Comparison of ENCODE assay signal across 1 cellular context in the genomic region with DNA sequence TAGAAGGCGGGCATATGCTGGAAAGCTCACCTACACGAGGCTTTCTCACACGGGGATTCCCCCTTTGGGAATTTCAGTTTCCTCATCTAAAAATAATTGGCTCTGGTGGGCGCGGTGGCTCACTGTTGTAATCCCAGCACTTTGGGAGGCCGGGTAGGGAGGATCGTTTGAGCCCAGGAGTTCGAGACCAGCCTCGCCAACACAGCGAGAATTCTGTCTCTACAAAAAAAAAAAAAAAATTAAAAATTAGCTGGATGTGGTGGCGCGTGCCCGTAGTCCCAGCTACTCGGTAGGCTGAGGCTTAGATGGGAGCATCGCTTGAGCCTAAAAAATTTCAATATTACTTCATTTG.
A peak's percentile ranks its signal among the peaks of the same experiment; 100 is the strongest.
TF ChIP-seq lines count a peak whose summit lies in the region.

No MANE protein-coding gene starts in this region.

TF ChIP-seq in HepG2, 621 proteins besides CTCF, POLR2A, EP300 and RAD21 (continued from another document and continues in another):
- TF ChIP-seq, protein P1, sequence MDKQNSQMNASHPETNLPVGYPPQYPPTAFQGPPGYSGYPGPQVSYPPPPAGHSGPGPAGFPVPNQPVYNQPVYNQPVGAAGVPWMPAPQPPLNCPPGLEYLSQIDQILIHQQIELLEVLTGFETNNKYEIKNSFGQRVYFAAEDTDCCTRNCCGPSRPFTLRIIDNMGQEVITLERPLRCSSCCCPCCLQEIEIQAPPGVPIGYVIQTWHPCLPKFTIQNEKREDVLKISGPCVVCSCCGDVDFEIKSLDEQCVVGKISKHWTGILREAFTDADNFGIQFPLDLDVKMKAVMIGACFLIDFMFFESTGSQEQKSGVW (CRISPR knock-in tag; IDR thresholded peaks at IDR 0.05; ENCODE audit: borderline replicate concordance) = no peak
- TF ChIP-seq, protein P2, sequence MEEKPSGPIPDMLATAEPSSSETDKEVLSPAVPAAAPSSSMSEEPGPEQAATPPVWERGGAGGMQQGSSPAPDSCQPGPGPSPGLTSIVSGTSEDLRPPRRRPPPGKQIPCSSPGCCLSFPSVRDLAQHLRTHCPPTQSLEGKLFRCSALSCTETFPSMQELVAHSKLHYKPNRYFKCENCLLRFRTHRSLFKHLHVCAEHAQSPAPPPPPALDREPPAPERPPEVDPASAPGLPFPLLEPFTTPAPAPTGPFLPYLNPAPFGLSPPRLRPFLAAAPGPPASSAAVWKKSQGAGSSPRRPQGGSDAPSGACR (CRISPR knock-in tag; IDR thresholded peaks at IDR 0.05) = no peak
- TF ChIP-seq HES4 (CRISPR knock-in tag; IDR thresholded peaks at IDR 0.05; ENCODE audit: borderline replicate concordance) (no peak), ZNF614 (CRISPR knock-in tag; IDR thresholded peaks at IDR 0.05; ENCODE audit: borderline replicate concordance) (no peak), POLR2AphosphoS2 (IDR thresholded peaks at IDR 0.05; ENCODE audit: low read depth, low read length) (no peak), SALL1 (CRISPR knock-in tag; IDR thresholded peaks at IDR 0.05) (no peak), KDM4B (CRISPR knock-in tag; IDR thresholded peaks at IDR 0.05) (no peak), ZNF761 (CRISPR knock-in tag; conservative IDR thresholded peaks at IDR 0.05) (no peak), ZNF296 (CRISPR knock-in tag; conservative IDR thresholded peaks at IDR 0.05) (no peak), MAFK (conservative IDR thresholded peaks at IDR 0.05 in 1 of 2, IDR thresholded peaks at IDR 0.05 in 1 of 2; ENCODE audit: low read length in 2 of 2) (no peak), PRPF4 (IDR thresholded peaks at IDR 0.05; ENCODE audit: low read depth, low read length, poor library complexity, severe bottlenecking) (peak; percentile 90), ZNF292 (CRISPR knock-in tag; IDR thresholded peaks at IDR 0.05; ENCODE audit: borderline replicate concordance, low read depth) (no peak), SRSF1 (optimal IDR thresholded peaks at IDR 0.05; ENCODE audit: low read depth, low read length) (peak; percentile 10), SNRNP70 (IDR thresholded peaks at IDR 0.05; ENCODE audit: low read depth, low read length) (no peak), ZNF766 (CRISPR knock-in tag; IDR thresholded peaks at IDR 0.05; ENCODE audit: borderline replicate concordance) (0 out of 2 replicates have a peak, but pooled peaks have one; percentile 2), ZNF879 (CRISPR knock-in tag; IDR thresholded peaks at IDR 0.05) (no peak), KLF13 (CRISPR knock-in tag; IDR thresholded peaks at IDR 0.05) (no peak), CBX2 (IDR thresholded peaks at IDR 0.05; ENCODE audit: low read depth, low read length) (no peak), CBX2 (CRISPR knock-in tag; IDR thresholded peaks at IDR 0.05; ENCODE audit: low read depth) (no peak), ISL2 (CRISPR knock-in tag; IDR thresholded peaks at IDR 0.05) (no peak), ZNF205 (CRISPR knock-in tag; IDR thresholded peaks at IDR 0.05) (no peak), ZNF350 (CRISPR knock-in tag; IDR thresholded peaks at IDR 0.05; ENCODE audit: borderline replicate concordance, low read depth) (no peak; the same call in 1 of the 2 replicates), ZBTB3 (CRISPR knock-in tag; IDR thresholded peaks at IDR 0.05; ENCODE audit: borderline replicate concordance, low read depth) (no peak), GATAD2A (CRISPR knock-in tag; IDR thresholded peaks at IDR 0.05) (no peak), YEATS4 (CRISPR knock-in tag; IDR thresholded peaks at IDR 0.05; ENCODE audit: borderline replicate concordance) (peak; percentile 1; the same call in 1 of the 2 replicates), ZNF615 (CRISPR knock-in tag; IDR thresholded peaks at IDR 0.05; ENCODE audit: borderline replicate concordance) (0 out of 2 replicates have a peak, but pooled peaks have one; percentile 20), TBX2 (CRISPR knock-in tag; IDR thresholded peaks at IDR 0.05; ENCODE audit: borderline replicate concordance) (no peak), ATF7-NPFF (CRISPR knock-in tag; IDR thresholded peaks at IDR 0.05; ENCODE audit: low read depth) (0 out of 2 replicates have a peak, but pooled peaks have one; percentile 18), SAFB2 (CRISPR knock-in tag; IDR thresholded peaks at IDR 0.05; ENCODE audit: borderline replicate concordance, low read depth) (no peak), ZNF790 (CRISPR knock-in tag; IDR thresholded peaks at IDR 0.05; ENCODE audit: borderline replicate concordance) (no peak; the same call in 1 of the 2 replicates), MED1 (CRISPR knock-in tag; IDR thresholded peaks at IDR 0.05) (no peak), TOE1 (CRISPR knock-in tag; IDR thresholded peaks at IDR 0.05) (0 out of 2 replicates have a peak, but pooled peaks have one; percentile 4), ZNF607 (CRISPR knock-in tag; IDR thresholded peaks at IDR 0.05; ENCODE audit: borderline replicate concordance) (0 out of 2 replicates have a peak, but pooled peaks have one; percentile 17), ZFYVE20 (CRISPR knock-in tag; IDR thresholded peaks at IDR 0.05; ENCODE audit: borderline replicate concordance, low read depth) (no peak), PHF5A (CRISPR knock-in tag; IDR thresholded peaks at IDR 0.05; ENCODE audit: low read depth, unreplicated experiment) (no peak), ZFP36L2 (CRISPR knock-in tag; IDR thresholded peaks at IDR 0.05) (no peak), PHF20 (CRISPR knock-in tag; IDR thresholded peaks at IDR 0.05) (no peak), ZNF430 (CRISPR knock-in tag; IDR thresholded peaks at IDR 0.05) (0 out of 2 replicates have a peak, but pooled peaks have one; percentile 17)
- TF ChIP-seq, protein P3, sequence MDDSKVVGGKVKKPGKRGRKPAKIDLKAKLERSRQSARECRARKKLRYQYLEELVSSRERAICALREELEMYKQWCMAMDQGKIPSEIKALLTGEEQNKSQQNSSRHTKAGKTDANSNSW (CRISPR knock-in tag; IDR thresholded peaks at IDR 0.05; ENCODE audit: borderline replicate concordance) = no peak
- TF ChIP-seq, protein P4, sequence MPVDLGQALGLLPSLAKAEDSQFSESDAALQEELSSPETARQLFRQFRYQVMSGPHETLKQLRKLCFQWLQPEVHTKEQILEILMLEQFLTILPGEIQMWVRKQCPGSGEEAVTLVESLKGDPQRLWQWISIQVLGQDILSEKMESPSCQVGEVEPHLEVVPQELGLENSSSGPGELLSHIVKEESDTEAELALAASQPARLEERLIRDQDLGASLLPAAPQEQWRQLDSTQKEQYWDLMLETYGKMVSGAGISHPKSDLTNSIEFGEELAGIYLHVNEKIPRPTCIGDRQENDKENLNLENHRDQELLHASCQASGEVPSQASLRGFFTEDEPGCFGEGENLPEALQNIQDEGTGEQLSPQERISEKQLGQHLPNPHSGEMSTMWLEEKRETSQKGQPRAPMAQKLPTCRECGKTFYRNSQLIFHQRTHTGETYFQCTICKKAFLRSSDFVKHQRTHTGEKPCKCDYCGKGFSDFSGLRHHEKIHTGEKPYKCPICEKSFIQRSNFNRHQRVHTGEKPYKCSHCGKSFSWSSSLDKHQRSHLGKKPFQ (CRISPR knock-in tag; IDR thresholded peaks at IDR 0.05; ENCODE audit: insufficient replicate concordance) = no peak
- TF ChIP-seq, protein P5, sequence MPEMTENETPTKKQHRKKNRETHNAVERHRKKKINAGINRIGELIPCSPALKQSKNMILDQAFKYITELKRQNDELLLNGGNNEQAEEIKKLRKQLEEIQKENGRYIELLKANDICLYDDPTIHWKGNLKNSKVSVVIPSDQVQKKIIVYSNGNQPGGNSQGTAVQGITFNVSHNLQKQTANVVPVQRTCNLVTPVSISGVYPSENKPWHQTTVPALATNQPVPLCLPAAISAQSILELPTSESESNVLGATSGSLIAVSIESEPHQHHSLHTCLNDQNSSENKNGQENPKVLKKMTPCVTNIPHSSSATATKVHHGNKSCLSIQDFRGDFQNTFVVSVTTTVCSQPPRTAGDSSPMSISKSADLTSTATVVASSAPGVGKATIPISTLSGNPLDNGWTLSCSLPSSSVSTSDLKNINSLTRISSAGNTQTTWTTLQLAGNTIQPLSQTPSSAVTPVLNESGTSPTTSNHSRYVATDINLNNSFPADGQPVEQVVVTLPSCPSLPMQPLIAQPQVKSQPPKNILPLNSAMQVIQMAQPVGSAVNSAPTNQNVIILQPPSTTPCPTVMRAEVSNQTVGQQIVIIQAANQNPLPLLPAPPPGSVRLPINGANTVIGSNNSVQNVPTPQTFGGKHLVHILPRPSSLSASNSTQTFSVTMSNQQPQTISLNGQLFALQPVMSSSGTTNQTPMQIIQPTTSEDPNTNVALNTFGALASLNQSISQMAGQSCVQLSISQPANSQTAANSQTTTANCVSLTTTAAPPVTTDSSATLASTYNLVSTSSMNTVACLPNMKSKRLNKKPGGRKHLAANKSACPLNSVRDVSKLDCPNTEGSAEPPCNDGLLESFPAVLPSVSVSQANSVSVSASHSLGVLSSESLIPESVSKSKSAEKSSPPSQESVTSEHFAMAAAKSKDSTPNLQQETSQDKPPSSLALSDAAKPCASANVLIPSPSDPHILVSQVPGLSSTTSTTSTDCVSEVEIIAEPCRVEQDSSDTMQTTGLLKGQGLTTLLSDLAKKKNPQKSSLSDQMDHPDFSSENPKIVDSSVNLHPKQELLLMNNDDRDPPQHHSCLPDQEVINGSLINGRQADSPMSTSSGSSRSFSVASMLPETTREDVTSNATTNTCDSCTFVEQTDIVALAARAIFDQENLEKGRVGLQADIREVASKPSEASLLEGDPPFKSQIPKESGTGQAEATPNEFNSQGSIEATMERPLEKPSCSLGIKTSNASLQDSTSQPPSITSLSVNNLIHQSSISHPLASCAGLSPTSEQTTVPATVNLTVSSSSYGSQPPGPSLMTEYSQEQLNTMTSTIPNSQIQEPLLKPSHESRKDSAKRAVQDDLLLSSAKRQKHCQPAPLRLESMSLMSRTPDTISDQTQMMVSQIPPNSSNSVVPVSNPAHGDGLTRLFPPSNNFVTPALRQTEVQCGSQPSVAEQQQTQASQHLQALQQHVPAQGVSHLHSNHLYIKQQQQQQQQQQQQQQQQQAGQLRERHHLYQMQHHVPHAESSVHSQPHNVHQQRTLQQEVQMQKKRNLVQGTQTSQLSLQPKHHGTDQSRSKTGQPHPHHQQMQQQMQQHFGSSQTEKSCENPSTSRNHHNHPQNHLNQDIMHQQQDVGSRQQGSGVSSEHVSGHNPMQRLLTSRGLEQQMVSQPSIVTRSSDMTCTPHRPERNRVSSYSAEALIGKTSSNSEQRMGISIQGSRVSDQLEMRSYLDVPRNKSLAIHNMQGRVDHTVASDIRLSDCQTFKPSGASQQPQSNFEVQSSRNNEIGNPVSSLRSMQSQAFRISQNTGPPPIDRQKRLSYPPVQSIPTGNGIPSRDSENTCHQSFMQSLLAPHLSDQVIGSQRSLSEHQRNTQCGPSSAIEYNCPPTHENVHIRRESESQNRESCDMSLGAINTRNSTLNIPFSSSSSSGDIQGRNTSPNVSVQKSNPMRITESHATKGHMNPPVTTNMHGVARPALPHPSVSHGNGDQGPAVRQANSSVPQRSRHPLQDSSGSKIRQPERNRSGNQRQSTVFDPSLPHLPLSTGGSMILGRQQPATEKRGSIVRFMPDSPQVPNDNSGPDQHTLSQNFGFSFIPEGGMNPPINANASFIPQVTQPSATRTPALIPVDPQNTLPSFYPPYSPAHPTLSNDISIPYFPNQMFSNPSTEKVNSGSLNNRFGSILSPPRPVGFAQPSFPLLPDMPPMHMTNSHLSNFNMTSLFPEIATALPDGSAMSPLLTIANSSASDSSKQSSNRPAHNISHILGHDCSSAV (CRISPR knock-in tag; IDR thresholded peaks at IDR 0.05; ENCODE audit: borderline replicate concordance) = 0 out of 2 replicates have a peak, but pooled peaks have one; percentile 8
- TF ChIP-seq, protein P6, sequence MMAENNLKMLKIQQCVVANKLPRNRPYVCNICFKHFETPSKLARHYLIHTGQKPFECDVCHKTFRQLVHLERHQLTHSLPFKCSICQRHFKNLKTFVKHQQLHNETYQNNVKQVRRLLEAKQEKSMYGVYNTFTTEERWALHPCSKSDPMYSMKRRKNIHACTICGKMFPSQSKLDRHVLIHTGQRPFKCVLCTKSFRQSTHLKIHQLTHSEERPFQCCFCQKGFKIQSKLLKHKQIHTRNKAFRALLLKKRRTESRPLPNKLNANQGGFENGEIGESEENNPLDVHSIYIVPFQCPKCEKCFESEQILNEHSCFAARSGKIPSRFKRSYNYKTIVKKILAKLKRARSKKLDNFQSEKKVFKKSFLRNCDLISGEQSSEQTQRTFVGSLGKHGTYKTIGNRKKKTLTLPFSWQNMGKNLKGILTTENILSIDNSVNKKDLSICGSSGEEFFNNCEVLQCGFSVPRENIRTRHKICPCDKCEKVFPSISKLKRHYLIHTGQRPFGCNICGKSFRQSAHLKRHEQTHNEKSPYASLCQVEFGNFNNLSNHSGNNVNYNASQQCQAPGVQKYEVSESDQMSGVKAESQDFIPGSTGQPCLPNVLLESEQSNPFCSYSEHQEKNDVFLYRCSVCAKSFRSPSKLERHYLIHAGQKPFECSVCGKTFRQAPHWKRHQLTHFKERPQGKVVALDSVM (CRISPR knock-in tag; IDR thresholded peaks at IDR 0.05) = peak; percentile 90
- TF ChIP-seq, protein P7, sequence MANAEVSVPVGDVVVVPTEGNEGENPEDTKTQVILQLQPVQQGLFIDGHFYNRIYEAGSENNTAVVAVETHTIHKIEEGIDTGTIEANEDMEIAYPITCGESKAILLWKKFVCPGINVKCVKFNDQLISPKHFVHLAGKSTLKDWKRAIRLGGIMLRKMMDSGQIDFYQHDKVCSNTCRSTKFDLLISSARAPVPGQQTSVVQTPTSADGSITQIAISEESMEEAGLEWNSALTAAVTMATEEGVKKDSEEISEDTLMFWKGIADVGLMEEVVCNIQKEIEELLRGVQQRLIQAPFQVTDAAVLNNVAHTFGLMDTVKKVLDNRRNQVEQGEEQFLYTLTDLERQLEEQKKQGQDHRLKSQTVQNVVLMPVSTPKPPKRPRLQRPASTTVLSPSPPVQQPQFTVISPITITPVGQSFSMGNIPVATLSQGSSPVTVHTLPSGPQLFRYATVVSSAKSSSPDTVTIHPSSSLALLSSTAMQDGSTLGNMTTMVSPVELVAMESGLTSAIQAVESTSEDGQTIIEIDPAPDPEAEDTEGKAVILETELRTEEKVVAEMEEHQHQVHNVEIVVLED (CRISPR knock-in tag; IDR thresholded peaks at IDR 0.05; ENCODE audit: borderline replicate concordance) = no peak
- TF ChIP-seq, protein P8, sequence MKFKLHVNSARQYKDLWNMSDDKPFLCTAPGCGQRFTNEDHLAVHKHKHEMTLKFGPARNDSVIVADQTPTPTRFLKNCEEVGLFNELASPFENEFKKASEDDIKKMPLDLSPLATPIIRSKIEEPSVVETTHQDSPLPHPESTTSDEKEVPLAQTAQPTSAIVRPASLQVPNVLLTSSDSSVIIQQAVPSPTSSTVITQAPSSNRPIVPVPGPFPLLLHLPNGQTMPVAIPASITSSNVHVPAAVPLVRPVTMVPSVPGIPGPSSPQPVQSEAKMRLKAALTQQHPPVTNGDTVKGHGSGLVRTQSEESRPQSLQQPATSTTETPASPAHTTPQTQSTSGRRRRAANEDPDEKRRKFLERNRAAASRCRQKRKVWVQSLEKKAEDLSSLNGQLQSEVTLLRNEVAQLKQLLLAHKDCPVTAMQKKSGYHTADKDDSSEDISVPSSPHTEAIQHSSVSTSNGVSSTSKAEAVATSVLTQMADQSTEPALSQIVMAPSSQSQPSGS (CRISPR knock-in tag; IDR thresholded peaks at IDR 0.05) = no peak
- TF ChIP-seq, protein P9, sequence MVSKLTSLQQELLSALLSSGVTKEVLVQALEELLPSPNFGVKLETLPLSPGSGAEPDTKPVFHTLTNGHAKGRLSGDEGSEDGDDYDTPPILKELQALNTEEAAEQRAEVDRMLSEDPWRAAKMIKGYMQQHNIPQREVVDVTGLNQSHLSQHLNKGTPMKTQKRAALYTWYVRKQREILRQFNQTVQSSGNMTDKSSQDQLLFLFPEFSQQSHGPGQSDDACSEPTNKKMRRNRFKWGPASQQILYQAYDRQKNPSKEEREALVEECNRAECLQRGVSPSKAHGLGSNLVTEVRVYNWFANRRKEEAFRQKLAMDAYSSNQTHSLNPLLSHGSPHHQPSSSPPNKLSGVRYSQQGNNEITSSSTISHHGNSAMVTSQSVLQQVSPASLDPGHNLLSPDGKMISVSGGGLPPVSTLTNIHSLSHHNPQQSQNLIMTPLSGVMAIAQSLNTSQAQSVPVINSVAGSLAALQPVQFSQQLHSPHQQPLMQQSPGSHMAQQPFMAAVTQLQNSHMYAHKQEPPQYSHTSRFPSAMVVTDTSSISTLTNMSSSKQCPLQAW (CRISPR knock-in tag; IDR thresholded peaks at IDR 0.05) = 0 out of 2 replicates have a peak, but pooled peaks have one; percentile 12
